ENCODE assay signal across 2 cellular contexts in the genomic region with DNA sequence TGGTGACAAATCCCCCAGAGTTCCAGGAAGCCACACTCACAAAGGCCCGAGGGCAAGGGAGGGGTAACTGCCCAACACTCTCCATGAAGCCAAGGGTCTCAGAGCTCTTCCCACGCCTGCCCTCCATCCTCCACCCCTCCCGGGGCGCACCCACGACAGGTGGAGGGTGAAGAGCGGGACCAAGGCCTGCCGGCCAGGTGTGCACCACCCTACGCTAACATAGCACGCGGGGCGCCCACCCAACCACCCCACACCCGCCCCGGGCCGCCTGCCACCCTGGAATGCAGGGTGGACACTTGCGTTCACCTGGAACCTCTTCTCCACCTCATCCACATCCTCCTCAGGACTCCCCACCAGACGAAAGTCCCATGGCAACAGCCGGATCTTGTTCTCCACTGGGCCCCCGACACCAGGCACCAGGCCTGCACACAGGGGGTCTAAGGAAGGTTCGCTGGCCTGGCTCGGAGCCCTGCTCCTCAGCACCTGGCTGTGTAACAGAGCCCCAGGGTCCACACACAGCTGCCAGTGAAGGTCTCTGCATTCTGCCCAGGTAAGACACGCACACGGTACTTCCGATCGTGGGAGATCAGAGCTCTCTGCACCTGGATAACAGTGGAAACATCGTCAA.
TF ChIP-seq lines count a peak whose summit lies in the region.

No MANE protein-coding gene starts in this region.

TF ChIP-seq in SK-N-SH, 30 proteins besides CTCF, POLR2A, EP300 and RAD21:
- TF ChIP-seq TEAD4 (IDR thresholded peaks at IDR 0.05; ENCODE audit: borderline replicate concordance, insufficient read depth) (no peak), GABPA (IDR thresholded peaks at IDR 0.05; ENCODE audit: low read depth) (no peak), GATA2 (CRISPR knock-in tag; IDR thresholded peaks at IDR 0.05) (no peak), MEF2A (IDR thresholded peaks at IDR 0.05; ENCODE audit: borderline replicate concordance, low read depth) (no peak), RCOR1 (IDR thresholded peaks at IDR 0.05; ENCODE audit: low read length) (no peak), JUND (IDR thresholded peaks at IDR 0.05) (no peak), NFIC (IDR thresholded peaks at IDR 0.05; ENCODE audit: borderline replicate concordance) (no peak), TAF1 (IDR thresholded peaks at IDR 0.05; ENCODE audit: borderline replicate concordance, low read depth, low read length) (no peak)
- TF ChIP-seq, protein P1, sequence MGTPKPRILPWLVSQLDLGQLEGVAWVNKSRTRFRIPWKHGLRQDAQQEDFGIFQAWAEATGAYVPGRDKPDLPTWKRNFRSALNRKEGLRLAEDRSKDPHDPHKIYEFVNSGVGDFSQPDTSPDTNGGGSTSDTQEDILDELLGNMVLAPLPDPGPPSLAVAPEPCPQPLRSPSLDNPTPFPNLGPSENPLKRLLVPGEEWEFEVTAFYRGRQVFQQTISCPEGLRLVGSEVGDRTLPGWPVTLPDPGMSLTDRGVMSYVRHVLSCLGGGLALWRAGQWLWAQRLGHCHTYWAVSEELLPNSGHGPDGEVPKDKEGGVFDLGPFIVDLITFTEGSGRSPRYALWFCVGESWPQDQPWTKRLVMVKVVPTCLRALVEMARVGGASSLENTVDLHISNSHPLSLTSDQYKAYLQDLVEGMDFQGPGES (IDR thresholded peaks at IDR 0.05; ENCODE audit: low read depth, low read length): no peak

TF ChIP-seq in SK-N-SH treated with all-trans-retinoic acid at 6 μM for 48 hours, 23 proteins besides CTCF, POLR2A, EP300 and RAD21:
- TF ChIP-seq ISL1 (CRISPR knock-in tag; IDR thresholded peaks at IDR 0.05) (no peak), TCF4 (CRISPR knock-in tag; IDR thresholded peaks at IDR 0.05; ENCODE audit: borderline replicate concordance) (no peak)
